Comparison of ENCODE assay signal across 8 cellular contexts in the genomic region with DNA sequence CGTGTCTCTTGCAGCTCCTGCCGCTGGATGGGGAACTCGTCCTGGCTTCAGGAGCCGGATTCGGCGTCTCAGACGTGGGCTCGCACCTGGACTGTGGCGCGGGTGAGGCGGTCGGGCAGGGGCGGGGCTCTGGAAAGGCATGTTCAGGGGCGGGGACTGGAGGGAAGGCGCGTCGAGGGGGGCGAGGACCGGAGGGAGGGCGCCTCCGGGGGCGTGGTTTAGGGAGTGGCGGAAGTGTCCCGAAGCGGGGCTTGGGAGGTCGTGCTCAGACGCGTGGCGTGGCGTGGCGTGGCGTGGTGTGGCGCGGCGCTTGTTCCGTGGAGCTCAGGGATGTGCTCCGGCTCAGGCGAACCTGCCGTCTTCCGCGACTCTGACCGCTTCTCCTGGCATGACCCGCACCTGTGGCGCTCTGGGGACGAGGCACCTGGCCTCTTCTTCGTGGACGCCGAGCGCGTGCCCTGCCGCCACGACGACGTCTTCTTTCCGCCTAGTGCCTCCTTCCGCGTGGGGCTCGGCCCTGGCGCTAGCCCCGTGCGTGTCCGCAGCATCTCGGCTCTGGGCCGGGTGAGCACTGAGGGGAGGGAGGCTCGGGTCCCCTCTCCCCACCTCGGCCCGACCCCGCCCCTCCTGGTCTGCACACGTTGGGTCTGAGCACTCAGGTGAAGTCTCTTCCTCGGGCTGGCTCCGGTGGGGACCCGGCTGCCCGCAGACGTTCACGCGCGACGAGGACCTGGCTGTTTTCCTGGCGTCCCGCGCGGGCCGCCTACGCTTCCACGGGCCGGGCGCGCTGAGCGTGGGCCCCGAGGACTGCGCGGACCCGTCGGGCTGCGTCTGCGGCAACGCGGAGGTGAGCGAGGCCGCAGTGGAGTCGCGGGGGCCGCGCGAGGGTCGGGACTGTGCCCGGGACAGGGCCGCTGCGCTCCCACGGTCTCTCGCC.
DNase-seq lines count a peak whose midpoint lies in the region; ATAC-seq and TF ChIP-seq lines count a peak whose summit lies in the region.

No MANE protein-coding gene starts in this region.

- peak overlapping the region; percentile 14 for H3K4me3 ChIP-seq in RWPE2 (ENCODE audit: severe bottlenecking)

- DNase-seq in GM13977 (ENCODE audit: low spot score), result peak; percentile 94
- peak; percentile 72 for DNase-seq in RWPE2 (ENCODE audit: low spot score)
- DNase-seq in activated naive CD8-positive, alpha-beta T cell treated with anti-CD3 and anti-CD28 coated beads, Interleukin-2, amount 50 U/mL, for 16 hours (ENCODE audit: low read depth, low spot score), result peak; percentile 69
- DNase-seq in iris pigment epithelial cell (ENCODE audit: low read depth), result peak; percentile 18
- peak; percentile 71 to 72 for DNase-seq in stimulated activated CD4-positive, alpha-beta T cell treated with anti-CD3 and anti-CD28 coated beads, Interleukin-2, amount 100 ng/mL, for 24 hours
- no peak for DNase-seq in cortex of kidney (lab: John Stamatoyannopoulos, UW)
- no peak for DNase-seq in Ammon's horn (ENCODE audit: low spot score)

- TF ChIP-seq CTCF in GM13977 (IDR thresholded peaks at IDR 0.05; ENCODE audit: extremely low read depth, insufficient read depth, missing control alignments), result no peak
- TF ChIP-seq CTCF in RWPE2 (IDR thresholded peaks at IDR 0.05; ENCODE audit: poor library complexity, severe bottlenecking), result no peak

- peaks cover 4% of the 10 kb centered on the region; the same call in 1 of the 2 replicates for H3K36me3 ChIP-seq in RWPE2 (ENCODE audit: low read depth)

- in situ Hi-C loops in GM13977 (cut with MboI; ENCODE audit: low pct_unique_long_range_greater_than_20kb, low sequenced_read_pairs, unreplicated experiment), result no loop called here

- no peaks in the 10 kb centered on the region for H3K9me3 ChIP-seq in RWPE2 (ENCODE audit: severe bottlenecking)

- H3K4me1 ChIP-seq in RWPE2 (ENCODE audit: insufficient read depth, poor library complexity, severe bottlenecking), result peaks cover 14% of the 10 kb centered on the region

- peaks cover 36% of the 10 kb centered on the region for H3K27me3 ChIP-seq in RWPE2 (ENCODE audit: insufficient read depth, poor library complexity, severe bottlenecking)

- ATAC-seq in HG03432 (IDR thresholded peaks at IDR 0.05; ENCODE audit: unreplicated experiment) (peak; percentile 73), RWPE2 (ENCODE audit: low read depth) (peak; percentile 66)

- no peak overlapping the region for H3K27ac ChIP-seq in RWPE2 (ENCODE audit: poor library complexity, severe bottlenecking)

Comparison
In these comparisons a context has a peak if more than half of its experiments do, and no peak if none do; other contexts are left out.
1. DNase-seq: peak in GM13977 (single experiment), RWPE2 (single experiment), activated naive CD8-positive, alpha-beta T cell treated with anti-CD3 and anti-CD28 coated beads, Interleukin-2, amount 50 U/mL, for 16 hours (single experiment), iris pigment epithelial cell (single experiment) and stimulated activated CD4-positive, alpha-beta T cell treated with anti-CD3 and anti-CD28 coated beads, Interleukin-2, amount 100 ng/mL, for 24 hours (2 of 2); none in cortex of kidney (single experiment) and Ammon's horn (single experiment).